Comparison of ENCODE assay signal across 8 cellular contexts in genomic region chr10:75402486-75403143, GRCh38. TPM values are rescaled to one million over a fixed set of nuclear protein-coding genes. Genes with fewer than 3 reads are reported as not detected.
DNase-seq lines count a peak whose midpoint lies in the region; ATAC-seq and TF ChIP-seq lines count a peak whose summit lies in the region.

No MANE protein-coding gene starts in this region.

- H3K27ac ChIP-seq in 22Rv1 = peak overlapping the region; percentile 100
- H3K27ac ChIP-seq in dorsolateral prefrontal cortex = peak overlapping the region in 57 of 59 donors; percentile 43 to 99 (median 91)
- peak overlapping the region; percentile 96 for H3K27ac ChIP-seq in upper lobe of right lung

- TF ChIP-seq CTCF in 22Rv1 (IDR thresholded peaks at IDR 0.05) (no peak), dorsolateral prefrontal cortex (IDR thresholded peaks at IDR 0.05 in 54 of 56, conservative IDR thresholded peaks at IDR 0.05 in 2 of 56; ENCODE audit: low read depth in 1 of 56, partially characterized antibody in 56 of 56) (no peak), upper lobe of right lung (IDR thresholded peaks at IDR 0.05) (no peak)

- H3K4me1 ChIP-seq in NT2/D1 (ENCODE audit: insufficient read depth, insufficient read length) = peaks cover 2% of the 10 kb centered on the region
- peaks cover 17% of the 10 kb centered on the region for H3K4me1 ChIP-seq in upper lobe of right lung

- peak; percentile 12 for ATAC-seq in GM18511 (IDR thresholded peaks at IDR 0.05; ENCODE audit: unreplicated experiment)
- no peak for ATAC-seq in upper lobe of right lung
- ATAC-seq in GM21423 (IDR thresholded peaks at IDR 0.05; ENCODE audit: unreplicated experiment) = no peak

- H3K36me3 ChIP-seq in NT2/D1 (ENCODE audit: insufficient read depth, insufficient read length, low read length) (no peaks in the 10 kb centered on the region), upper lobe of right lung (peaks cover 8% of the 10 kb centered on the region)

- H3K9me3 ChIP-seq in NT2/D1 (ENCODE audit: insufficient read depth, low read length) (no peaks in the 10 kb centered on the region), upper lobe of right lung (no peaks in the 10 kb centered on the region)

- peak overlapping the region; percentile 34 for H3K4me3 ChIP-seq in NT2/D1 (ENCODE audit: insufficient read length, low read depth)
- peak overlapping the region; percentile 47 to 93 (median 80) for H3K4me3 ChIP-seq in dorsolateral prefrontal cortex
- H3K4me3 ChIP-seq in upper lobe of right lung = peak overlapping the region; percentile 81

- intact Hi-C loops in dorsolateral prefrontal cortex (cut with DNase I) = loop anchor here (5.0 to 10.0 kb wide), 4 partner anchors 402 to 1145 kb away; no protein-coding TSS in a partner anchor
- intact Hi-C loops in upper lobe of right lung (cut with DNase I) = no loop called here

- peaks cover 89% of the 10 kb centered on the region for H3K27me3 ChIP-seq in NT2/D1 (ENCODE audit: insufficient read depth, insufficient read length)
- H3K27me3 ChIP-seq in dorsolateral prefrontal cortex = peaks cover 0 to 65% (median 42%) of the 10 kb centered on the region in 45 donors
- H3K27me3 ChIP-seq in upper lobe of right lung = peaks cover 7% of the 10 kb centered on the region

- no peak for DNase-seq in NT2/D1 (ENCODE audit: low read depth, low spot score)
- no peak for DNase-seq in dorsolateral prefrontal cortex
- peak; percentile 71 for DNase-seq in midbrain (lab: John Stamatoyannopoulos, UW)
- DNase-seq in upper lobe of right lung = peak; percentile 74
- DNase-seq in D341Med (ENCODE audit: low spot score) = no peak

- no peak overlapping the region for H3K9ac ChIP-seq in NT2/D1 (ENCODE audit: insufficient read length, low read depth)

RNA-seq across cellular contexts. Expression of gene ZNF503, which starts 1.1 kb away (rescaled TPM):
- total RNA-seq in dorsolateral prefrontal cortex = 10 to 100 TPM in 49 of 120 experiments, 1 to 10 TPM in 71; 3.5 to 16.7 (median 9.6) TPM
- 36.2 TPM for total RNA-seq in upper lobe of right lung

RNA-seq across cellular contexts. Expression of gene LRMDA, which starts 28.8 kb away (rescaled TPM):
- total RNA-seq in dorsolateral prefrontal cortex = 10 to 100 TPM in 54 of 120 experiments, 1 to 10 TPM in 66; 2.8 to 27.7 (median 9.5) TPM
- total RNA-seq in upper lobe of right lung = 20.0 TPM

Comparison
In these comparisons a context has a peak if more than half of its experiments do, and no peak if none do; other contexts are left out.
1. DNase-seq: peak in midbrain (single experiment) and upper lobe of right lung (single experiment); none in NT2/D1 (single experiment), dorsolateral prefrontal cortex (0 of 10) and D341Med (single experiment).
2. Peak in every context shown above with its lines, with median percentiles within 50 percentile points of each other: H3K27ac ChIP-seq and H3K4me3 ChIP-seq.